Comparison of ENCODE assay signal across 12 cellular contexts in genomic region chr15:42608767-42609488, GRCh38. TPM values are rescaled to one million over a fixed set of nuclear protein-coding genes. Genes with fewer than 3 reads are reported as not detected.
A peak's percentile ranks its signal among the peaks of the same experiment; 100 is the strongest.
DNase-seq lines count a peak whose midpoint lies in the region; ATAC-seq and TF ChIP-seq lines count a peak whose summit lies in the region.
"Had no signal": no experiment of that assay in that cellular context is flagged by ENCODE, and none has a peak within 500 bp of the region (broad histone marks: within the 10 kb centered on the region; RNA-seq: fewer than 3 reads in every experiment).

No MANE protein-coding gene starts in this region.

- CTCF ChIA-PET in activated CD8-positive, alpha-beta T cell treated with anti-CD3 and anti-CD28 coated beads, Interleukin-2, amount 10 ng/mL, durations not matched to agents 7 days and 5 days (lab: Charles Lee), result interaction anchor here (1.3 to 1.8 kb wide), 4 partner anchors 17 to 42 kb away, joined by 4 to 9 read pairs (median 4); partner anchors contain the start of gene STARD9
- CTCF ChIA-PET in naive thymus-derived CD4-positive, alpha-beta T cell (lab: Charles Lee), result interaction anchor here (0.6 kb wide), 1 partner anchor 53 kb away, joined by 3 read pairs; no protein-coding TSS in a partner anchor

- no peaks in the 10 kb centered on the region; a peak in 2 of 22 replicates for H3K36me3 ChIP-seq in BLaER1 treated with 17β-estradiol and CSF1 and Interleukin-3, amounts not matched to agents 10 nM and 100 nM
- H3K36me3 ChIP-seq in DOHH2 (ENCODE audit: control insufficient read depth, low read length) (no peaks in the 10 kb centered on the region; the same call in 1 of the 2 replicates), BE2C (no peaks in the 10 kb centered on the region)
- no peaks in the 10 kb centered on the region for H3K36me3 ChIP-seq in naive thymus-derived CD4-positive, alpha-beta T cell (ENCODE audit: control insufficient read depth in 2 of 3, insufficient read depth in 3 of 3, low read length in 3 of 3)

- peaks cover 0 to under 1% (median 0%) of the 10 kb centered on the region in 11 experiments; a peak in 2 of 22 replicates for H3K9me3 ChIP-seq in BLaER1 treated with 17β-estradiol and CSF1 and Interleukin-3, amounts not matched to agents 10 nM and 100 nM (replicated peaks in 1 of 11)
- H3K9me3 ChIP-seq in DOHH2 (ENCODE audit: control insufficient read depth, insufficient read depth, low read length), result no peaks in the 10 kb centered on the region
- H3K9me3 ChIP-seq in naive thymus-derived CD4-positive, alpha-beta T cell (ENCODE audit: control insufficient read depth in 2 of 3, low read length in 3 of 3), result no peaks in the 10 kb centered on the region
- H3K9me3 ChIP-seq in BE2C, result no peaks in the 10 kb centered on the region

- ATAC-seq in activated CD8-positive, alpha-beta T cell treated with anti-CD3 and anti-CD28 coated beads, Interleukin-2, amount 10 ng/mL, durations not matched to agents 7 days and 5 days, result peak; percentile 32
- peak; percentile 63 for ATAC-seq in naive thymus-derived CD4-positive, alpha-beta T cell

- no peaks in the 10 kb centered on the region for H3K27me3 Mint-ChIP-seq in activated CD8-positive, alpha-beta T cell treated with anti-CD3 and anti-CD28 coated beads, Interleukin-2, amount 10 ng/mL, durations not matched to agents 7 days and 5 days (ENCODE audit: low read depth)
- no peaks in the 10 kb centered on the region for H3K27me3 Mint-ChIP-seq in naive thymus-derived CD4-positive, alpha-beta T cell
- no peaks in the 10 kb centered on the region for H3K27me3 Mint-ChIP-seq in osteocyte (ENCODE audit: unreplicated experiment)

- H3K9ac ChIP-seq in BLaER1 treated with 17β-estradiol and CSF1 and Interleukin-3, amounts not matched to agents 10 nM and 100 nM, result no peak overlapping the region

- POLR2A ChIA-PET in activated CD8-positive, alpha-beta T cell treated with anti-CD3 and anti-CD28 coated beads, Interleukin-2, amount 10 ng/mL, durations not matched to agents 7 days and 5 days (lab: Charles Lee), result interaction anchor here (1.1 to 2.3 kb wide), 4 partner anchors 27 to 118 kb away, joined by 3 to 11 read pairs (median 10); partner anchors contain the start of genes HAUS2, LRRC57 and STARD9
- POLR2A ChIA-PET in naive thymus-derived CD4-positive, alpha-beta T cell (lab: Charles Lee), result interaction anchor here (0.7 to 1.5 kb wide), 3 partner anchors 25 to 37 kb away, joined by 3 to 4 read pairs (median 3); no protein-coding TSS in a partner anchor

- no peaks in the 10 kb centered on the region for H4K20me1 ChIP-seq in BLaER1 treated with 17β-estradiol and CSF1 and Interleukin-3, amounts not matched to agents 10 nM and 100 nM
- H4K20me1 ChIP-seq in DOHH2 (ENCODE audit: control insufficient read depth, insufficient read depth, low read depth, low read length), result no peaks in the 10 kb centered on the region

- TF ChIP-seq CTCF in DOHH2 (IDR thresholded peaks at IDR 0.05; ENCODE audit: low read depth, low read length, poor library complexity, severe bottlenecking) (no peak), osteocyte (IDR thresholded peaks at IDR 0.05) (no peak), BE2C (IDR thresholded peaks at IDR 0.05; ENCODE audit: low read depth, low read length) (no peak)

- peak overlapping the region; percentile 76 to 96 (median 86); a peak in 21 of 22 replicates for H3K4me2 ChIP-seq in BLaER1 treated with 17β-estradiol and CSF1 and Interleukin-3, amounts not matched to agents 10 nM and 100 nM
- H3K4me2 ChIP-seq in DOHH2 (ENCODE audit: low read length), result peak overlapping the region; percentile 64
- H3K4me2 ChIP-seq: PC-9 had no signal

- no peaks in the 10 kb centered on the region for H3K27me3 ChIP-seq in BLaER1 treated with 17β-estradiol and CSF1 and Interleukin-3, amounts not matched to agents 10 nM and 100 nM
- H3K27me3 ChIP-seq in DOHH2 (ENCODE audit: control insufficient read depth, low read length), result no peaks in the 10 kb centered on the region
- H3K27me3 ChIP-seq in naive thymus-derived CD4-positive, alpha-beta T cell (ENCODE audit: control insufficient read depth in 2 of 2, insufficient read depth in 2 of 2, low read length in 2 of 2), result no peaks in the 10 kb centered on the region
- no peaks in the 10 kb centered on the region for H3K27me3 ChIP-seq in BE2C

- H3K4me3 Mint-ChIP-seq in activated CD8-positive, alpha-beta T cell treated with anti-CD3 and anti-CD28 coated beads, Interleukin-2, amount 10 ng/mL, durations not matched to agents 7 days and 5 days, result peak overlapping the region; percentile 41
- peak overlapping the region; percentile 57 to 80 (median 71) for H3K4me3 Mint-ChIP-seq in naive thymus-derived CD4-positive, alpha-beta T cell
- H3K4me3 Mint-ChIP-seq in osteocyte (ENCODE audit: unreplicated experiment), result no peak overlapping the region

- H3K4me1 ChIP-seq in BLaER1 treated with 17β-estradiol and CSF1 and Interleukin-3, amounts not matched to agents 10 nM and 100 nM, result peaks cover 54 to 68% (median 65%) of the 10 kb centered on the region in 10 experiments
- H3K4me1 ChIP-seq in DOHH2 (ENCODE audit: control insufficient read depth, low read length) (peaks cover 53% of the 10 kb centered on the region), BE2C (peaks cover 10% of the 10 kb centered on the region; the same call in 1 of the 2 replicates)
- H3K4me1 ChIP-seq in naive thymus-derived CD4-positive, alpha-beta T cell (ENCODE audit: control insufficient read depth in 2 of 2, insufficient read depth in 2 of 2, low read length in 2 of 2), result peaks cover 14 to 38% of the 10 kb centered on the region in 2 donors

- peak; percentile 28 for DNase-seq in activated CD8-positive, alpha-beta T cell treated with anti-CD3 and anti-CD28 coated beads, Interleukin-2, amount 10 ng/mL, durations not matched to agents 7 days and 5 days
- DNase-seq in naive thymus-derived CD4-positive, alpha-beta T cell, result peak in 3 of 9 donors; percentile 4 to 19 (median 13)
- DNase-seq in G401 (ENCODE audit: low spot score) (no peak), osteocyte (ENCODE audit: extremely low spot score, unreplicated experiment) (no peak), BE2C (no peak)
- DNase-seq: left cardiac atrium, NCI-H146, PC-9, SW 1271 had no signal

- H3K79me2 ChIP-seq in DOHH2 (ENCODE audit: control insufficient read depth, low read length), result no peaks in the 10 kb centered on the region

- H3K4me3 ChIP-seq in BLaER1 treated with 17β-estradiol and CSF1 and Interleukin-3, amounts not matched to agents 10 nM and 100 nM, result no peak overlapping the region
- H3K4me3 ChIP-seq in DOHH2 (ENCODE audit: low read length), result peak overlapping the region; percentile 42
- H3K4me3 ChIP-seq in naive thymus-derived CD4-positive, alpha-beta T cell (ENCODE audit: low read length), result peak overlapping the region; percentile 3
- H3K4me3 ChIP-seq in BE2C (ENCODE audit: low read depth, low read length), result no peak overlapping the region
- H3K4me3 ChIP-seq: PC-9 had no signal

- peaks cover 57% of the 10 kb centered on the region for H3K4me1 Mint-ChIP-seq in activated CD8-positive, alpha-beta T cell treated with anti-CD3 and anti-CD28 coated beads, Interleukin-2, amount 10 ng/mL, durations not matched to agents 7 days and 5 days (ENCODE audit: low read depth)
- peaks cover 38 to 56% (median 44%) of the 10 kb centered on the region in 7 donors for H3K4me1 Mint-ChIP-seq in naive thymus-derived CD4-positive, alpha-beta T cell
- H3K4me1 Mint-ChIP-seq in osteocyte (ENCODE audit: unreplicated experiment), result peaks cover 22% of the 10 kb centered on the region

- H3F3A ChIP-seq in DOHH2 (ENCODE audit: control insufficient read depth, insufficient read depth), result peaks cover 10% of the 10 kb centered on the region; the same call in 1 of the 2 replicates

- H3K9me2 ChIP-seq in DOHH2 (replicated peaks; ENCODE audit: control insufficient read depth, low read length), result no peaks in the 10 kb centered on the region

- no peaks in the 10 kb centered on the region for H3K9me3 Mint-ChIP-seq in activated CD8-positive, alpha-beta T cell treated with anti-CD3 and anti-CD28 coated beads, Interleukin-2, amount 10 ng/mL, durations not matched to agents 7 days and 5 days (ENCODE audit: insufficient read depth)
- no peaks in the 10 kb centered on the region for H3K9me3 Mint-ChIP-seq in naive thymus-derived CD4-positive, alpha-beta T cell
- no peaks in the 10 kb centered on the region for H3K9me3 Mint-ChIP-seq in osteocyte (ENCODE audit: unreplicated experiment)

- H3K36me3 Mint-ChIP-seq in activated CD8-positive, alpha-beta T cell treated with anti-CD3 and anti-CD28 coated beads, Interleukin-2, amount 10 ng/mL, durations not matched to agents 7 days and 5 days (ENCODE audit: low read depth), result peaks cover 9% of the 10 kb centered on the region
- peaks cover 0 to 13% (median 0%) of the 10 kb centered on the region in 5 donors for H3K36me3 Mint-ChIP-seq in naive thymus-derived CD4-positive, alpha-beta T cell
- H3K36me3 Mint-ChIP-seq in osteocyte (ENCODE audit: unreplicated experiment), result peaks cover 10% of the 10 kb centered on the region

- in situ Hi-C loops in G401 (cut with HindIII; ENCODE audit: low sequenced_read_pairs), result no loop called here

- H3K27ac ChIP-seq in BLaER1 treated with 17β-estradiol and CSF1 and Interleukin-3, amounts not matched to agents 10 nM and 100 nM, result peak overlapping the region in 7 of 11 experiments; percentile 2 to 53 (median 11); a peak in 10 of 22 replicates
- H3K27ac ChIP-seq in DOHH2 (ENCODE audit: low read depth, low read length), result peak overlapping the region; percentile 30
- no peak overlapping the region for H3K27ac ChIP-seq in naive thymus-derived CD4-positive, alpha-beta T cell (ENCODE audit: low read depth, low read length)
- H3K27ac ChIP-seq: epithelial cell of prostate, PC-9 had no signal

- intact Hi-C loops in naive thymus-derived CD4-positive, alpha-beta T cell (cut with micrococcal nuclease), result loop anchor here (1.0 to 10.0 kb wide), 4 partner anchors 28 to 64 kb away; partner anchors contain the start of genes HAUS2 (in 1 of the 2), LRRC57 (in 1 of the 2) and STARD9 (in 1 of the 2)

- peak overlapping the region; percentile 84 for H3K27ac Mint-ChIP-seq in activated CD8-positive, alpha-beta T cell treated with anti-CD3 and anti-CD28 coated beads, Interleukin-2, amount 10 ng/mL, durations not matched to agents 7 days and 5 days
- peak overlapping the region; percentile 20 to 83 (median 72) for H3K27ac Mint-ChIP-seq in naive thymus-derived CD4-positive, alpha-beta T cell
- H3K27ac Mint-ChIP-seq in osteocyte (ENCODE audit: unreplicated experiment), result no peak overlapping the region

RNA-seq across cellular contexts. Expression of gene STARD9, which starts 33.5 kb away (rescaled TPM):
- total RNA-seq in activated CD8-positive, alpha-beta T cell treated with anti-CD3 and anti-CD28 coated beads, Interleukin-2, amount 10 ng/mL, durations not matched to agents 7 days and 5 days, result 10 to 100 TPM; 12.8 to 13.0 TPM
- 10 to 100 TPM in 1 of 5 experiments, 1 to 10 TPM in 4; 2.4 to 10.5 (median 4.5) TPM for total RNA-seq in naive thymus-derived CD4-positive, alpha-beta T cell
- polyA plus RNA-seq in naive thymus-derived CD4-positive, alpha-beta T cell, result under 1 TPM; 0.13 to 0.87 TPM
- 2.5 and 4.0 TPM in 2 replicates for total RNA-seq in G401 (2014; rRNA removed; shearing (Covaris generic))
- 23.6 and 24.4 TPM in 2 replicates for total RNA-seq in osteocyte
- polyA plus RNA-seq in BE2C (2012; ENCODE audit: insufficient read depth, insufficient read length, low read depth), result 18.0 TPM

Comparison
In these comparisons a context has a peak if more than half of its experiments do, and no peak if none do; other contexts are left out.
1. H3K4me3 ChIP-seq: peak in DOHH2 (single experiment) and naive thymus-derived CD4-positive, alpha-beta T cell (single experiment); none in BLaER1 treated with 17β-estradiol and CSF1 and Interleukin-3, amounts not matched to agents 10 nM and 100 nM (0 of 10) and BE2C (single experiment).